Comparison of ENCODE assay signal across 20 cellular contexts in the genomic region with DNA sequence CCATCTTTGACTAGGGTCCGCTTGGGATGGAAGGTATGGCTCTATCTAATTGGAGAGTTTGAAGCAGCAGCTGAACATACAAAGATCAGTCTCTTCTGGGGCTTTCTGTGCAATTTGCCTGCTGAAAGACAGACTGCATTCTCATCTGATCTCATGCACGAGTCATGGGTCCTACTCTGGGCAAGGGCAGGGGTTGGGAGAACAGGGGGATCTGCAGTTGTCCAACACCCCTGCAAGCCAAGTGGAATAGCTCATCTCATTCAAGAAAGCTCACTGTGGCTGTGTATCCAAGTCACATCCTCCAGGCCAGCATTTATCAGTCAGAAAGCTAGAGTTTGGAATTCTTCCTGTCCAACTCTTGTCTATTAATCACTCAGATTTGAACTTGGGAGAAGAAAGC.
DNase-seq lines count a peak whose midpoint lies in the region; ATAC-seq and TF ChIP-seq lines count a peak whose summit lies in the region.
"Had no signal": no experiment of that assay in that cellular context is flagged by ENCODE, and none has a peak within 500 bp of the region (broad histone marks: within the 10 kb centered on the region; RNA-seq: fewer than 3 reads in every experiment).

No MANE protein-coding gene starts in this region.

- H3K4me3 ChIP-seq in epithelial cell of esophagus (ENCODE audit: low read length) (no peak overlapping the region), tibial artery (no peak overlapping the region)
- H3K4me3 ChIP-seq: SJCRH30 had no signal

- ATAC-seq in HG03520 (IDR thresholded peaks at IDR 0.05; ENCODE audit: unreplicated experiment) (no peak), HG02642 (IDR thresholded peaks at IDR 0.05; ENCODE audit: poor library complexity, unreplicated experiment) (no peak)
- ATAC-seq: Panc1 had no signal

- no peaks in the 10 kb centered on the region for H3K9me3 ChIP-seq in tibial artery
- H3K9me3 ChIP-seq: SJCRH30 had no signal

- H3K36me3 ChIP-seq in tibial artery, result no peaks in the 10 kb centered on the region
- H3K36me3 ChIP-seq: SJCRH30 had no signal

- peak; percentile 8 for DNase-seq in AG08395 (ENCODE audit: low spot score)
- peak; percentile 2 for DNase-seq in M059J (ENCODE audit: low read depth)
- DNase-seq in epithelial cell of esophagus (ENCODE audit: low read depth), result peak; percentile 14
- DNase-seq in kidney tubule cell (ENCODE audit: low spot score), result peak; percentile 43
- no peak for DNase-seq in tibial artery
- DNase-seq in NCI-H2029 treated with DMSO at 0.1 percent for 48 hours (lab: John Stamatoyannopoulos, UW), result no peak
- DNase-seq: ACHN, EL, GF-D8, H7, MV-4-11, NCI-H2081, NCI-H524 treated with DMSO at 0.1 percent for 48 hours, SJCRH30 had no signal

- H3K4me1 ChIP-seq in tibial artery, result no peaks in the 10 kb centered on the region
- H3K4me1 ChIP-seq: SJCRH30 had no signal

- no peak for TF ChIP-seq CTCF in epithelial cell of esophagus (IDR thresholded peaks at IDR 0.05; ENCODE audit: insufficient read depth, low read depth, low read length, missing control alignments)
- no peak for TF ChIP-seq CTCF in tibial artery (IDR thresholded peaks at IDR 0.05)

- no peaks in the 10 kb centered on the region for H3K27me3 ChIP-seq in tibial artery

- no peak overlapping the region for H3K27ac ChIP-seq in tibial artery
- H3K27ac ChIP-seq: 22Rv1, C4-2B, KMS-11, SJCRH30 had no signal

- intact Hi-C loops in tibial artery (cut with DNase I; ENCODE audit: low total_unique reads), result no loop called here

Comparison
In these comparisons a context has a peak if more than half of its experiments do, and no peak if none do; other contexts are left out.
1. DNase-seq: peak in AG08395 (single experiment), M059J (single experiment), epithelial cell of esophagus (single experiment) and kidney tubule cell (single experiment); none in tibial artery (0 of 2) and NCI-H2029 treated with DMSO at 0.1 percent for 48 hours (single experiment).